8 cellular contexts compared by ENCODE assay signal in the genomic region with DNA sequence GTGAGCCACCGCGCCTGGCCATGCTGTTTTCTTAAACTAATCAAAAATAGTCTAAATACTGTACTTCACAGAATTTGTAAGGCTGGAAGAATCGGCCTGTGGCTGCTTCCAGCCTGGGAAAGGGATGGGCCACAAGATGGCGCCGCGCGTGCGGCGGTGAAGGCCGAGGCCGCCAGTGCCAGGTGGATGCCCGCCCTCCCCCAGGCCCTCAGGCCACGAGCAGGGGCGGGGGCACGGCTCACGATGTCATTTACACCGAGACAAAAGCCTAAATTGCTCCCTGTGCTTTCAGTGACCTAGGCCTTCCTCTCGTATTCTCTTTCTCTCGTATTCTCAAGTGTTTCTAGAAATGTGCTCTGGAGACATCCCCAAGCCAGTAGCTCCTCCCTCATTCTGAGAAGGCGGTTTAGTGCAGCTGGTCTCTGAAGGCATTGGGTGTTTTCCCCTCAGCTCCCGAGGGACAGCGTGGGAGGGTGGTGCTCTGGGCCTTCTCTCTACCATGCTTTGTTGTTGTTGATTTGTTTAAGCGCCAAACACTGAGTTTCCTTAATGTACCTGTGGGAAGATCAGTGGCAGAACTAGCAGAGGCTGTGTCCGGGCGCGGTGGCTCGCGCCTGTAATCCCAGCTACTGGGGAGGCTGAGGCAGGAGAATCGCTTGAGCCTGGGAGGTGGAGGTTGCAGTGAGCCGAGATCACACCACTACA.
DNase-seq lines count a peak whose midpoint lies in the region; ATAC-seq lines count a peak whose summit lies in the region.

No MANE protein-coding gene starts in this region.

- H3K36me3 ChIP-seq in KOPT-K1 (ENCODE audit: insufficient read depth, low read length) = no peaks in the 10 kb centered on the region

- DNase-seq in EL (peak; percentile 64), RPMI8226 (peak; percentile 82), activated gamma-delta T cell treated with Interleukin-2 at 50 U/mL for 16 hours (peak; percentile 57), foreskin melanocyte (peak; percentile 49), non-pigmented ciliary epithelial cell (ENCODE audit: low read depth) (peak; percentile 11), superior temporal gyrus (ENCODE audit: extremely low spot score) (peak; percentile 82)

- ATAC-seq in GM21825 (IDR thresholded peaks at IDR 0.05; ENCODE audit: unreplicated experiment) = peak; percentile 86

- peak overlapping the region; percentile 46 for H3K27ac ChIP-seq in KOPT-K1 (ENCODE audit: low read depth, low read length, poor library complexity, severe bottlenecking)

- no peaks in the 10 kb centered on the region for H3K9me3 ChIP-seq in KOPT-K1 (ENCODE audit: insufficient read depth, low read length, poor library complexity, severe bottlenecking)

Comparison
In these comparisons a context has a peak if more than half of its experiments do, and no peak if none do; other contexts are left out.
1. Peak in every context shown above with its lines: DNase-seq, ATAC-seq and H3K27ac ChIP-seq.
2. DNase-seq: peak in every context shown above with its lines; median percentile 82 in RPMI8226; 82 in superior temporal gyrus; 64 in EL; 57 in activated gamma-delta T cell treated with Interleukin-2 at 50 U/mL for 16 hours; 49 in foreskin melanocyte; 11 in non-pigmented ciliary epithelial cell.